ENCODE assay signal across 21 cellular contexts in genomic region chr5:146284016-146284415, GRCh38. TPM values are rescaled to one million over a fixed set of nuclear protein-coding genes. Genes with fewer than 3 reads are reported as not detected.
DNase-seq lines count a peak whose midpoint lies in the region; ATAC-seq and TF ChIP-seq lines count a peak whose summit lies in the region.
"Had no signal": no experiment of that assay in that cellular context is flagged by ENCODE, and none has a peak within 500 bp of the region (broad histone marks: within the 10 kb centered on the region; RNA-seq: fewer than 3 reads in every experiment).

No MANE protein-coding gene starts in this region.

- H2AFZ ChIP-seq in mesenchymal stem cell (ENCODE audit: low read depth, low read length), result no peak overlapping the region

- no peak overlapping the region for H2BK15ac ChIP-seq in mesenchymal stem cell (ENCODE audit: low read depth, poor library complexity, severe bottlenecking)

- H3K27ac ChIP-seq in CD4-positive, CD25-positive, alpha-beta regulatory T cell (ENCODE audit: insufficient read depth, low read length, poor library complexity, severe bottlenecking), result no peak overlapping the region
- H3K27ac ChIP-seq in mesenchymal stem cell (ENCODE audit: low read length, poor library complexity, severe bottlenecking) (peak overlapping the region; percentile 90), tibial nerve (no peak overlapping the region)
- H3K27ac ChIP-seq: left lung, neutrophil, testis had no signal

- peak overlapping the region; percentile 44 for H2BK5ac ChIP-seq in mesenchymal stem cell (ENCODE audit: low read depth, low read length, poor library complexity, severe bottlenecking)

- H3K4me1 Mint-ChIP-seq in CD4-positive, CD25-positive, alpha-beta regulatory T cell, result peaks cover 0 to 6% (median 3%) of the 10 kb centered on the region in 4 donors
- H3K4me1 Mint-ChIP-seq in activated T-helper 17 cell treated with anti-CD3 and anti-CD28 coated beads, Interleukin-2, amount 50 U/mL, for 72 hours, result no peaks in the 10 kb centered on the region

- H3K4me3 Mint-ChIP-seq in CD4-positive, CD25-positive, alpha-beta regulatory T cell, result no peak overlapping the region
- no peak overlapping the region for H3K4me3 Mint-ChIP-seq in activated T-helper 17 cell treated with anti-CD3 and anti-CD28 coated beads, Interleukin-2, amount 50 U/mL, for 72 hours
- H3K4me3 Mint-ChIP-seq: activated CD8-positive, alpha-beta T cell treated with anti-CD3 and anti-CD28 coated beads, Interleukin-2, amount 10 ng/mL, durations not matched to agents 7 days and 5 days; CD8-positive, alpha-beta memory T cell had no signal

- no peak for TF ChIP-seq EP300 in tibial nerve (IDR thresholded peaks at IDR 0.05)

- no peak overlapping the region for H2BK12ac ChIP-seq in mesenchymal stem cell (ENCODE audit: low read length in 2 of 2)

- H3K9me3 Mint-ChIP-seq in CD4-positive, CD25-positive, alpha-beta regulatory T cell, result no peaks in the 10 kb centered on the region
- no peaks in the 10 kb centered on the region for H3K9me3 Mint-ChIP-seq in activated T-helper 17 cell treated with anti-CD3 and anti-CD28 coated beads, Interleukin-2, amount 50 U/mL, for 72 hours
- H3K9me3 Mint-ChIP-seq: CD8-positive, alpha-beta memory T cell had no signal

- H3K36me3 Mint-ChIP-seq in CD4-positive, CD25-positive, alpha-beta regulatory T cell, result peaks cover 33% of the 10 kb centered on the region
- peaks cover 89% of the 10 kb centered on the region for H3K36me3 Mint-ChIP-seq in activated T-helper 17 cell treated with anti-CD3 and anti-CD28 coated beads, Interleukin-2, amount 50 U/mL, for 72 hours (ENCODE audit: low read depth)

- H2AK5ac ChIP-seq in mesenchymal stem cell (ENCODE audit: low read length, severe bottlenecking), result no peak overlapping the region

- no peak for TF ChIP-seq CTCF in tibial nerve (IDR thresholded peaks at IDR 0.05)

- H3K14ac ChIP-seq in mesenchymal stem cell (ENCODE audit: low read length in 2 of 2), result no peak overlapping the region

- no peaks in the 10 kb centered on the region for H3K9me3 ChIP-seq in CD4-positive, CD25-positive, alpha-beta regulatory T cell (ENCODE audit: control insufficient read depth in 2 of 2, low read length in 2 of 2)
- H3K9me3 ChIP-seq in mesenchymal stem cell (ENCODE audit: control insufficient read depth, low read length) (no peaks in the 10 kb centered on the region), tibial nerve (no peaks in the 10 kb centered on the region)
- H3K9me3 ChIP-seq: left lung, mucosa of descending colon, neutrophil, testis had no signal

- no peak overlapping the region for H2BK120ac ChIP-seq in mesenchymal stem cell (ENCODE audit: low read depth, low read length)

- H4K8ac ChIP-seq in mesenchymal stem cell (ENCODE audit: low read length), result no peak overlapping the region

- WGBS in mesenchymal stem cell, result 69% methylated on average over 1 of the region's 1 CpG
- WGBS in tibial nerve, 2 donors, result 84 to 87% methylated on average over 1 of the region's 1 CpG

- no peak for TF ChIP-seq POLR2A in tibial nerve (IDR thresholded peaks at IDR 0.05)

- ATAC-seq in CD4-positive, CD25-positive, alpha-beta regulatory T cell (ENCODE audit: low read depth in 2 of 2), result no peak
- no peak for ATAC-seq in activated T-helper 17 cell treated with anti-CD3 and anti-CD28 coated beads, Interleukin-2, amount 50 U/mL, for 72 hours (replicated peaks)
- ATAC-seq in GM21526 (IDR thresholded peaks at IDR 0.05; ENCODE audit: low FRiP score, unreplicated experiment) (no peak), GM21515 (IDR thresholded peaks at IDR 0.05; ENCODE audit: unreplicated experiment) (no peak)
- ATAC-seq: activated CD8-positive, alpha-beta T cell treated with anti-CD3 and anti-CD28 coated beads, Interleukin-2, amount 10 ng/mL, durations not matched to agents 7 days and 5 days; mucosa of descending colon had no signal

- no peak overlapping the region for H4K91ac ChIP-seq in mesenchymal stem cell (ENCODE audit: low read length)

- no peak overlapping the region for H3K18ac ChIP-seq in mesenchymal stem cell (ENCODE audit: low read depth in 1 of 2, low read length in 2 of 2)

- H3K23ac ChIP-seq in mesenchymal stem cell (ENCODE audit: low read length in 2 of 2), result no peak overlapping the region

- peaks cover 73% of the 10 kb centered on the region for H3K36me3 ChIP-seq in CD4-positive, CD25-positive, alpha-beta regulatory T cell (ENCODE audit: control insufficient read depth, insufficient read depth, low read length)
- H3K36me3 ChIP-seq in mesenchymal stem cell (ENCODE audit: control insufficient read depth in 1 of 2, insufficient read depth in 2 of 2, low read depth in 1 of 2, low read length in 2 of 2) (peaks cover 2 to 71% of the 10 kb centered on the region in 2 experiments), tibial nerve (peaks cover 2 to 63% (median 8%) of the 10 kb centered on the region in 3 donors)

- no peaks in the 10 kb centered on the region for H3K27me3 ChIP-seq in CD4-positive, CD25-positive, alpha-beta regulatory T cell (ENCODE audit: control insufficient read depth, insufficient read depth, low read length)
- H3K27me3 ChIP-seq in mesenchymal stem cell (ENCODE audit: control insufficient read depth in 1 of 2, insufficient read depth in 1 of 2, low read length in 2 of 2), result no peaks in the 10 kb centered on the region
- no peaks in the 10 kb centered on the region for H3K27me3 ChIP-seq in tibial nerve
- H3K27me3 ChIP-seq: left lung, neutrophil, testis had no signal

- no peak for DNase-seq in CD4-positive, CD25-positive, alpha-beta regulatory T cell
- DNase-seq in HT1080 (ENCODE audit: low read depth) (peak; percentile 65), mesenchymal stem cell (no peak), RPMI8226 (no peak), tibial nerve (ENCODE audit: low spot score in 2 of 2) (no peak)
- DNase-seq: activated CD4-positive, CD25-positive, alpha-beta regulatory T cell; activated CD8-positive, alpha-beta T cell treated with anti-CD3 and anti-CD28 coated beads, Interleukin-2, amount 10 ng/mL, durations not matched to agents 7 days and 5 days; CD8-positive, alpha-beta memory T cell; central memory CD4-positive, alpha-beta T cell; DMS79; GOT3; left lung; mucosa of descending colon; NCI-H1105; NCI-H2081 treated with DMSO at 0.1 percent for 48 hours; NCI-H510A; testis had no signal

- H3K4ac ChIP-seq in mesenchymal stem cell (ENCODE audit: low read depth in 1 of 2, low read length in 2 of 2), result no peak overlapping the region

- H3K4me2 ChIP-seq in mesenchymal stem cell (ENCODE audit: low read length, poor library complexity, severe bottlenecking), result no peak overlapping the region

- H3K27me3 Mint-ChIP-seq in CD4-positive, CD25-positive, alpha-beta regulatory T cell, result no peaks in the 10 kb centered on the region
- H3K27me3 Mint-ChIP-seq in activated T-helper 17 cell treated with anti-CD3 and anti-CD28 coated beads, Interleukin-2, amount 50 U/mL, for 72 hours, result no peaks in the 10 kb centered on the region
- H3K27me3 Mint-ChIP-seq: CD8-positive, alpha-beta memory T cell had no signal

- H3K9ac ChIP-seq in mesenchymal stem cell (ENCODE audit: low read length), result no peak overlapping the region

- peak overlapping the region in 2 of 3 donors; percentile 65 to 68 for H3K27ac Mint-ChIP-seq in CD4-positive, CD25-positive, alpha-beta regulatory T cell
- H3K27ac Mint-ChIP-seq in activated T-helper 17 cell treated with anti-CD3 and anti-CD28 coated beads, Interleukin-2, amount 50 U/mL, for 72 hours, result peak overlapping the region; percentile 43
- H3K27ac Mint-ChIP-seq: activated CD8-positive, alpha-beta T cell treated with anti-CD3 and anti-CD28 coated beads, Interleukin-2, amount 10 ng/mL, durations not matched to agents 7 days and 5 days had no signal

- H3K79me1 ChIP-seq in mesenchymal stem cell (replicated peaks; ENCODE audit: low read length, poor library complexity, severe bottlenecking), result peaks cover 6% of the 10 kb centered on the region

- H3K4me1 ChIP-seq in CD4-positive, CD25-positive, alpha-beta regulatory T cell (ENCODE audit: control insufficient read depth, insufficient read depth, low read length, poor library complexity, severe bottlenecking), result no peaks in the 10 kb centered on the region
- H3K4me1 ChIP-seq in mesenchymal stem cell (ENCODE audit: control insufficient read depth, insufficient read depth, low read depth, low read length) (peaks cover 3% of the 10 kb centered on the region), tibial nerve (no peaks in the 10 kb centered on the region)
- H3K4me1 ChIP-seq: left lung, testis had no signal

- H3K4me3 ChIP-seq in CD4-positive, CD25-positive, alpha-beta regulatory T cell (ENCODE audit: low read depth, low read length), result no peak overlapping the region
- no peak overlapping the region for H3K4me3 ChIP-seq in mesenchymal stem cell (ENCODE audit: insufficient read depth in 1 of 2, low read depth in 1 of 2, low read length in 2 of 2)
- no peak overlapping the region for H3K4me3 ChIP-seq in tibial nerve
- H3K4me3 ChIP-seq: left lung, mucosa of descending colon, testis had no signal

RNA-seq across cellular contexts. Expression of gene POU4F3, which starts 54.6 kb away (rescaled TPM):
- total RNA-seq in CD4-positive, CD25-positive, alpha-beta regulatory T cell, result 0.30 TPM
- polyA plus RNA-seq in CD4-positive, CD25-positive, alpha-beta regulatory T cell, result not detected
- total RNA-seq in HT1080 (2014; rRNA removed; shearing (Covaris generic)), result 0.19 TPM in 1 of 2 replicates, not detected in the other
- 0.17 TPM in 1 of 2 replicates, not detected in the other for polyA plus RNA-seq in HT1080 (2015; cell fraction: cytosol; rRNA removed)
- 0.12 TPM in 1 of 2 replicates, not detected in the other for polyA plus RNA-seq in HT1080 (2015; cell fraction: nucleus; rRNA removed)
- not detected for total RNA-seq in activated T-helper 17 cell treated with anti-CD3 and anti-CD28 coated beads, Interleukin-2, amount 50 U/mL, for 72 hours
- polyA plus RNA-seq in mesenchymal stem cell (2013, experiment 1 of 2), result 0.06 TPM
- 0.05 TPM for polyA plus RNA-seq in mesenchymal stem cell (2013, experiment 2 of 2)
- under 1 TPM in 2 of 4 donors, not detected in 2; 0.21 to 0.22 TPM for total RNA-seq in tibial nerve
- total RNA-seq: left lung, mucosa of descending colon, testis had no signal
- polyA plus RNA-seq: CD8-positive, alpha-beta memory T cell had no signal
